Comparison of ENCODE assay signal across 14 cellular contexts in the genomic region with DNA sequence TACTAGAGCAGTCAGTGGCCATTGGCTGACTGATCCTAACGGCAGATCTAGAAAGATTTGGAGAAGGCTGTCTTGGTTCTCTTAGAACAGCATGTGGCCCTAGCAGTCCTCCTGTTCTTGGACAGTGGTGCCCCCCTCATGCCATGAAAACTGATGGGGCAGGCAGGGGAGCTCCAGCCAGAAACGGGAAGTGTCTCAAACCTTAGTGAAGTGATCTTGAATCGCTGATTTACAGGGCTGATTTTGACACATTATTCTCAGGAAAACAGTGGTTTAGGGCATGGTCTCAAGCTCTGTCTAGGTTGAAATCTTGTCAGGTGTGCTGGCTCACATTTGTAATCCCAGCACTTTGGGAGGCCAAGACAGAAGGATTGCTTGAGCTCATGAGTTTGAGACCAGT.
"Had no signal": no experiment of that assay in that cellular context is flagged by ENCODE, and none has a peak within 500 bp of the region (broad histone marks: within the 10 kb centered on the region; RNA-seq: fewer than 3 reads in every experiment).

No MANE protein-coding gene starts in this region.

- H3K4me3 ChIP-seq: ascending aorta, heart left ventricle, right atrium auricular region, SJSA1, skin epidermis had no signal

- H3K36me3 Mint-ChIP-seq: natural killer cell had no signal

- H3K36me3 ChIP-seq: right atrium auricular region, SJSA1 had no signal

- DNase-seq: activated CD4-positive, alpha-beta T cell treated with anti-CD3 and anti-CD28 coated beads, Interleukin-2, amount 50 U/mL, for 1 hour; activated CD8-positive, alpha-beta memory T cell treated with anti-CD3 and anti-CD28 coated beads, Interleukin-2, amount 50 U/mL, for 4 hours; activated gamma-delta T cell; heart left ventricle; mammary epithelial cell; natural killer cell; nucleus accumbens; substantia nigra; SW 1271; trophoblast cell had no signal

- ATAC-seq: heart left ventricle, natural killer cell had no signal

- H3K4me3 Mint-ChIP-seq: natural killer cell had no signal

- H3K27ac Mint-ChIP-seq: natural killer cell had no signal

- H3K27me3 ChIP-seq: ascending aorta, heart left ventricle, right atrium auricular region, SJSA1 had no signal

- H3K4me1 ChIP-seq: ascending aorta, right atrium auricular region, SJSA1 had no signal

- H3K9me3 ChIP-seq: ascending aorta, heart left ventricle, right atrium auricular region, SJSA1 had no signal
